Comparison of ENCODE assay signal across 8 cellular contexts in genomic region chr3:113746069-113746954, GRCh38. TPM values are rescaled to one million over a fixed set of nuclear protein-coding genes. Genes with fewer than 3 reads are reported as not detected.
DNase-seq lines count a peak whose midpoint lies in the region; TF ChIP-seq lines count a peak whose summit lies in the region.

Gene NAA50, minus strand, starts transcription at chr3:113746249. Its CDS starts 300 bp downstream, at chr3:113745949.

- DNase-seq in G401 (ENCODE audit: low spot score), result peak; percentile 98
- DNase-seq in NAMALWA (ENCODE audit: low spot score), result peak; percentile 96
- peak; percentile 96 for DNase-seq in SK-N-DZ (ENCODE audit: low spot score)
- DNase-seq in activated naive CD4-positive, alpha-beta T cell treated with anti-CD3 and anti-CD28 coated beads for 36 hours, result peak; percentile 95
- peak; percentile 94 for DNase-seq in foreskin melanocyte

- in situ Hi-C loops in G401 (cut with HindIII; ENCODE audit: low sequenced_read_pairs), result no loop called here

- peak within 1 kb of the TSS; percentile 98 for H3K4me3 Mint-ChIP-seq in activated naive CD4-positive, alpha-beta T cell treated with anti-CD3 and anti-CD28 coated beads for 36 hours

- H3K4me1 Mint-ChIP-seq in activated naive CD4-positive, alpha-beta T cell treated with anti-CD3 and anti-CD28 coated beads for 36 hours (ENCODE audit: low read depth), result peaks cover 56% of the 10 kb centered on the region

- no peaks in the 10 kb centered on the region for H3K27me3 Mint-ChIP-seq in activated naive CD4-positive, alpha-beta T cell treated with anti-CD3 and anti-CD28 coated beads for 36 hours (ENCODE audit: low read depth)

- peak within 1 kb of the TSS; percentile 100 for H3K27ac Mint-ChIP-seq in activated naive CD4-positive, alpha-beta T cell treated with anti-CD3 and anti-CD28 coated beads for 36 hours

- H3K9me3 Mint-ChIP-seq in activated naive CD4-positive, alpha-beta T cell treated with anti-CD3 and anti-CD28 coated beads for 36 hours, result no peaks in the 10 kb centered on the region

- POLR2A ChIA-PET in HEK293 (lab: Yijun Ruan, JAX), result interaction anchor here (0.6 to 1.2 kb wide), 3 partner anchors 19 to 791 kb away, joined by 4 to 5 read pairs (median 5); no protein-coding TSS in a partner anchor

- H3K9ac ChIP-seq in subcutaneous abdominal adipose tissue (ENCODE audit: low read length in 5 of 5), result peak within 1 kb of the TSS; percentile 97 to 100 (median 99)

- no peak for TF ChIP-seq CTCF in HEK293 (tag by site-specific recombination; IDR thresholded peaks at IDR 0.05)

- H3K36me3 Mint-ChIP-seq in activated naive CD4-positive, alpha-beta T cell treated with anti-CD3 and anti-CD28 coated beads for 36 hours (ENCODE audit: low read depth), result peaks cover 16% of the 10 kb centered on the region

- H3K27ac ChIP-seq in HEK293 (ENCODE audit: extremely low read depth, low read depth, low read length) (peak within 1 kb of the TSS; percentile 92), subcutaneous abdominal adipose tissue (ENCODE audit: low read depth, low read length) (peak within 1 kb of the TSS; percentile 100)

- H3K4me1 ChIP-seq in HEK293 (ENCODE audit: control insufficient read depth, insufficient read depth, low read length) (no peaks in the 10 kb centered on the region), neuron (ENCODE audit: insufficient read depth, low read length) (peaks cover 19% of the 10 kb centered on the region), subcutaneous abdominal adipose tissue (ENCODE audit: control insufficient read depth in 5 of 5, insufficient read depth in 5 of 5, low read length in 5 of 5) (peaks cover 3 to 48% (median 38%) of the 10 kb centered on the region in 5 donors)

- no peaks in the 10 kb centered on the region for H3K9me3 ChIP-seq in HEK293 (ENCODE audit: control insufficient read depth, insufficient read depth, low read depth, low read length)
- H3K9me3 ChIP-seq in neuron (ENCODE audit: low read length), result no peaks in the 10 kb centered on the region
- H3K9me3 ChIP-seq in subcutaneous abdominal adipose tissue (ENCODE audit: control insufficient read depth in 5 of 5, low read length in 5 of 5), result no peaks in the 10 kb centered on the region

- peak within 1 kb of the TSS; percentile 86 for H3K4me3 ChIP-seq in HEK293 (ENCODE audit: low read depth, low read length)
- peak within 1 kb of the TSS; percentile 77 for H3K4me3 ChIP-seq in neuron (ENCODE audit: low read length)
- peak within 1 kb of the TSS; percentile 85 to 98 (median 93) for H3K4me3 ChIP-seq in subcutaneous abdominal adipose tissue (ENCODE audit: low read depth in 1 of 5, low read length in 5 of 5)

- CTCF ChIA-PET in HEK293 (lab: Yijun Ruan, JAX), result interaction anchor here (0.7 to 2.0 kb wide), 5 partner anchors 8 to 124 kb away, joined by 3 to 15 read pairs (median 4); no protein-coding TSS in a partner anchor
- CTCF ChIA-PET in activated naive CD4-positive, alpha-beta T cell treated with anti-CD3 and anti-CD28 coated beads for 36 hours (lab: Charles Lee), result interaction anchor here (0.6 to 3.6 kb wide), 15 partner anchors 10 to 412 kb away, joined by 3 to 29 read pairs (median 4); partner anchors contain the start of gene SPICE1

- H3K36me3 ChIP-seq in HEK293 (ENCODE audit: control insufficient read depth in 2 of 2, insufficient read depth in 1 of 2, low read length in 2 of 2) (no peaks in the 10 kb centered on the region), neuron (ENCODE audit: insufficient read depth, low read length) (no peaks in the 10 kb centered on the region), subcutaneous abdominal adipose tissue (ENCODE audit: control insufficient read depth in 5 of 5, insufficient read depth in 5 of 5, low read length in 5 of 5) (no peaks in the 10 kb centered on the region)

- no peaks in the 10 kb centered on the region for H3K27me3 ChIP-seq in neuron (ENCODE audit: insufficient read depth, low read length)
- H3K27me3 ChIP-seq in subcutaneous abdominal adipose tissue (ENCODE audit: control insufficient read depth in 5 of 5, insufficient read depth in 4 of 5, low read length in 5 of 5), result no peaks in the 10 kb centered on the region

- intact Hi-C loops in activated naive CD4-positive, alpha-beta T cell treated with anti-CD3 and anti-CD28 coated beads for 36 hours (cut with micrococcal nuclease), result loop anchor here (1.0 to 10.0 kb wide), 13 partner anchors 50 to 1911 kb away; partner anchors contain the start of genes BTLA, CCDC191, GRAMD1C and QTRT2

- H2AFZ ChIP-seq in neuron (ENCODE audit: low read depth, low read length), result peak within 1 kb of the TSS; percentile 79

TF ChIP-seq in HEK293, 187 proteins besides CTCF, POLR2A, EP300 and RAD21 (continues in another document):
- no peak for TF ChIP-seq ZNF623 (tag by site-specific recombination; IDR thresholded peaks at IDR 0.05)
- peak; percentile 64 for TF ChIP-seq SP2 (tag by site-specific recombination; IDR thresholded peaks at IDR 0.05)
- TF ChIP-seq ZFP69B (tag by site-specific recombination; IDR thresholded peaks at IDR 0.05), result no peak
- TF ChIP-seq EGR2 (tag by site-specific recombination; IDR thresholded peaks at IDR 0.05; ENCODE audit: low read depth), result no peak
- peak; percentile 11; the same call in 1 of the 2 replicates for TF ChIP-seq WT1 (tag by site-specific recombination; IDR thresholded peaks at IDR 0.05)
- TF ChIP-seq ZNF660 (tag by site-specific recombination; IDR thresholded peaks at IDR 0.05), result peak; percentile 21; the same call in 1 of the 2 replicates
- no peak for TF ChIP-seq ZNF132 (tag by site-specific recombination; IDR thresholded peaks at IDR 0.05; ENCODE audit: borderline replicate concordance)
- no peak for TF ChIP-seq MYNN (tag by site-specific recombination; IDR thresholded peaks at IDR 0.05; ENCODE audit: borderline replicate concordance)
- 0 out of 2 replicates have a peak, but pooled peaks have one; percentile 40 for TF ChIP-seq ZNF600 (tag by site-specific recombination; IDR thresholded peaks at IDR 0.05)
- TF ChIP-seq ZNF394 (tag by site-specific recombination; IDR thresholded peaks at IDR 0.05; ENCODE audit: borderline replicate concordance), result no peak; the same call in 1 of the 2 replicates
- no peak for TF ChIP-seq ZNF148 (tag by site-specific recombination; IDR thresholded peaks at IDR 0.05; ENCODE audit: borderline replicate concordance)
- TF ChIP-seq ZNF843 (tag by site-specific recombination; IDR thresholded peaks at IDR 0.05), result peak; percentile 12; the same call in 1 of the 2 replicates
- peak; percentile 76 for TF ChIP-seq PATZ1 (tag by site-specific recombination; IDR thresholded peaks at IDR 0.05)
- no peak; the same call in 1 of the 2 replicates for TF ChIP-seq KLF8 (tag by site-specific recombination; IDR thresholded peaks at IDR 0.05)
- TF ChIP-seq ZEB2 (tag by site-specific recombination; IDR thresholded peaks at IDR 0.05), result peak; percentile 37
- TF ChIP-seq ZNF155 (tag by site-specific recombination; IDR thresholded peaks at IDR 0.05), result no peak
- no peak for TF ChIP-seq ZNF354C (tag by site-specific recombination; IDR thresholded peaks at IDR 0.05; ENCODE audit: borderline replicate concordance, low read depth)
- TF ChIP-seq ZNF174 (tag by site-specific recombination; IDR thresholded peaks at IDR 0.05), result no peak
- no peak for TF ChIP-seq MEIS1 (CRISPR knock-in tag; IDR thresholded peaks at IDR 0.05; ENCODE audit: borderline replicate concordance)
- TF ChIP-seq ZFP41 (tag by site-specific recombination; IDR thresholded peaks at IDR 0.05; ENCODE audit: borderline replicate concordance), result no peak
- no peak; the same call in 1 of the 2 replicates for TF ChIP-seq TCF7L2 (IDR thresholded peaks at IDR 0.05; ENCODE audit: borderline replicate concordance, low read depth, low read length)
- TF ChIP-seq GFI1B (tag by site-specific recombination; IDR thresholded peaks at IDR 0.05), result no peak
- no peak; the same call in none of the 2 replicates for TF ChIP-seq GLIS1 (tag by site-specific recombination; IDR thresholded peaks at IDR 0.05)

RNA-seq across cellular contexts. Expression of gene NAA50, which starts in this region (rescaled TPM):
- 47.2 and 60.2 TPM in 2 replicates for total RNA-seq in G401 (2014; rRNA removed; shearing (Covaris generic))
- 94.9 and 132 TPM in 2 replicates for polyA plus RNA-seq in SK-N-DZ (2014; cell fraction: cytosol; rRNA removed)
- 69.1 and 70.8 TPM in 2 replicates for polyA plus RNA-seq in SK-N-DZ (2014; cell fraction: nucleus; rRNA removed)
- total RNA-seq in activated naive CD4-positive, alpha-beta T cell treated with anti-CD3 and anti-CD28 coated beads for 36 hours, result 10 to 100 TPM; 87.7 to 91.1 TPM

Comparison
In these comparisons a context has a peak if more than half of its experiments do, and no peak if none do; other contexts are left out.
1. Peak in every context shown above with its lines: DNase-seq, H3K4me3 ChIP-seq and H3K27ac ChIP-seq.